ENCODE assay signal across 7 cellular contexts in the genomic region with DNA sequence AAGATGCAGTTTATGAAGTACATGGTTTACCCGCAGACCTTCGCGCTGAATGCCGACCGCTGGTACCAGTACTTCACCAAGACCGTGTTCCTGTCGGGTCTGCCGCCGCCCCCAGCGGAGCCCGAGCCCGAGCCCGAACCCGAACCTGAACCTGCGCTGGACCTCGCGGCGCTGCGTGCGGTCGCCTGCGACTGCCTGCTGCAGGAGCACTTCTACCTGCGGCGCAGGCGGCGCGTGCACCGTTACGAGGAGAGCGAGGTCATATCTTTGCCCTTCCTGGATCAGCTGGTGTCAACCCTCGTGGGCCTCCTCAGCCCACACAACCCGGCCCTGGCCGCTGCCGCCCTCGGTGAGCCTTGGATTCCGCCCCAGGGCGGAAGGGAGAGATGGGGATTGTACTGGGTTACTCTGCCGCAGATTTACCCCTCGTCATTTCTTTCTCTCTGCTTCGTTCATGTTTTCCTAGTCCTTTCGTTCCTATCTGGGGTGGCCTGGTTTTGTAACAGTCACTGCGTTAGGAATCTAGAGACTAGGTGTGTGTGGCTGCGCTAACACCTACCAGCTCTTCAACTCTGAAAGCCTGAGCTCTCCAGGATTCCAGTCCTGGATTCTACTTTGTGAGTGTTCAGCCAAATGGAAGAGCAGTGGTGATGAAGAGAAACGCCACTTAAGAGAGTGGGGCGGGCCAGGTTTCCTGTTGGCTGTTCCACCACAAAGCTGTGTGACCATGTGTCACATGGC.
DNase-seq lines count a peak whose midpoint lies in the region; ATAC-seq and TF ChIP-seq lines count a peak whose summit lies in the region.

No MANE protein-coding gene starts in this region.

- DNase-seq in GM13976 (ENCODE audit: low spot score), result peak; percentile 47
- DNase-seq in NB4 (ENCODE audit: low read depth), result peak; percentile 75
- DNase-seq in T-helper 2 cell, result peak; percentile 15 to 68 (median 22)
- DNase-seq in brain microvascular endothelial cell, result peak; percentile 58
- peak; percentile 36 for DNase-seq in iPS-NIHi7 (ENCODE audit: extremely low spot score)
- DNase-seq in smooth muscle cell of the brain vasculature (ENCODE audit: low read depth, low spot score), result peak; percentile 15

- H3K4me3 ChIP-seq in NB4 (ENCODE audit: low read depth, low read length) (peak overlapping the region; percentile 85), brain microvascular endothelial cell (ENCODE audit: low read depth, low read length) (peak overlapping the region; percentile 89)

- no peaks in the 10 kb centered on the region for H3K27me3 ChIP-seq in brain microvascular endothelial cell (replicated peaks)

- TF ChIP-seq POLR2A in NB4 (IDR thresholded peaks at IDR 0.05; ENCODE audit: extremely low read depth, insufficient read length), result no peak

- H3K27ac ChIP-seq in brain microvascular endothelial cell, result peak overlapping the region; percentile 54

- ATAC-seq in HG02588 (IDR thresholded peaks at IDR 0.05; ENCODE audit: unreplicated experiment), result peak; percentile 33

- H3K36me3 ChIP-seq in brain microvascular endothelial cell (replicated peaks), result peaks cover 2% of the 10 kb centered on the region

- TF ChIP-seq CTCF in GM13976 (IDR thresholded peaks at IDR 0.05; ENCODE audit: borderline replicate concordance, control extremely low read depth, extremely low read depth, insufficient read depth, missing control alignments), result no peak
- no peak for TF ChIP-seq CTCF in NB4 (IDR thresholded peaks at IDR 0.05; ENCODE audit: low read depth, low read length)
- TF ChIP-seq CTCF in brain microvascular endothelial cell (IDR thresholded peaks at IDR 0.05; ENCODE audit: low read depth, low read length, missing control alignments), result no peak

- in situ Hi-C loops in GM13976 (cut with MboI; ENCODE audit: low sequenced_read_pairs, unreplicated experiment) (no loop called here), brain microvascular endothelial cell (cut with HindIII; ENCODE audit: low pct_ligation_motif_present, low sequenced_read_pairs) (no loop called here)

Comparison
In these comparisons a context has a peak if more than half of its experiments do, and no peak if none do; other contexts are left out.
1. Peak in every context shown above with its lines: DNase-seq, ATAC-seq, H3K4me3 ChIP-seq and H3K27ac ChIP-seq.
2. DNase-seq: peak in every context shown above with its lines; median percentile 75 in NB4; 58 in brain microvascular endothelial cell; 47 in GM13976; 36 in iPS-NIHi7; 22 in T-helper 2 cell; 15 in smooth muscle cell of the brain vasculature.